8 cellular contexts compared by ENCODE assay signal in genomic region chr7:100053201-100053600, GRCh38. TPM values are rescaled to one million over a fixed set of nuclear protein-coding genes. Genes with fewer than 3 reads are reported as not detected.
DNase-seq lines count a peak whose midpoint lies in the region; ATAC-seq and TF ChIP-seq lines count a peak whose summit lies in the region.

No MANE protein-coding gene starts in this region.

- H3K27ac Mint-ChIP-seq in naive thymus-derived CD4-positive, alpha-beta T cell = no peak overlapping the region

- H3K27me3 ChIP-seq in left ventricle myocardium inferior (ENCODE audit: low read depth) = no peaks in the 10 kb centered on the region
- H3K27me3 ChIP-seq in naive thymus-derived CD4-positive, alpha-beta T cell (ENCODE audit: control insufficient read depth in 2 of 2, insufficient read depth in 2 of 2, low read length in 2 of 2) = no peaks in the 10 kb centered on the region

- peaks cover 20% of the 10 kb centered on the region for H3K36me3 ChIP-seq in left ventricle myocardium inferior
- peaks cover 0 to 22% (median 2%) of the 10 kb centered on the region in 3 experiments for H3K36me3 ChIP-seq in naive thymus-derived CD4-positive, alpha-beta T cell (ENCODE audit: control insufficient read depth in 2 of 3, insufficient read depth in 3 of 3, low read length in 3 of 3)

- TF ChIP-seq POLR2A in NB4 (IDR thresholded peaks at IDR 0.05; ENCODE audit: extremely low read depth, insufficient read length) = no peak

- ATAC-seq in left cardiac atrium = no peak
- ATAC-seq in naive thymus-derived CD4-positive, alpha-beta T cell = peak; percentile 44

- intact Hi-C loops in left ventricle myocardium inferior (cut with micrococcal nuclease) (no loop called here), left cardiac atrium (cut with DNase I) (no loop called here)
- intact Hi-C loops in naive thymus-derived CD4-positive, alpha-beta T cell (cut with micrococcal nuclease) = loop anchor here (1.0 to 5.0 kb wide), 3 partner anchors 59 to 140 kb away; partner anchors contain the start of gene TRIM4 (in 1 of the 2)

- peaks cover 31% of the 10 kb centered on the region for H3K4me1 ChIP-seq in left ventricle myocardium inferior
- peaks cover 0 to 6% of the 10 kb centered on the region in 2 donors for H3K4me1 ChIP-seq in naive thymus-derived CD4-positive, alpha-beta T cell (ENCODE audit: control insufficient read depth in 2 of 2, insufficient read depth in 2 of 2, low read length in 2 of 2)

- H3K4me1 Mint-ChIP-seq in naive thymus-derived CD4-positive, alpha-beta T cell = peaks cover 4 to 27% (median 25%) of the 10 kb centered on the region in 7 donors

- CTCF ChIA-PET in naive thymus-derived CD4-positive, alpha-beta T cell (lab: Charles Lee) = interaction anchor here (0.6 to 1.8 kb wide), 7 partner anchors 11 to 1217 kb away, joined by 3 to 4 read pairs (median 3); no protein-coding TSS in a partner anchor

- POLR2A ChIA-PET in naive thymus-derived CD4-positive, alpha-beta T cell (lab: Charles Lee) = no interaction called here

- no peak overlapping the region for H3K4me3 Mint-ChIP-seq in naive thymus-derived CD4-positive, alpha-beta T cell

- H3K36me3 Mint-ChIP-seq in naive thymus-derived CD4-positive, alpha-beta T cell = peaks cover 0 to 9% (median 2%) of the 10 kb centered on the region in 5 donors

- no peaks in the 10 kb centered on the region for H3K27me3 Mint-ChIP-seq in naive thymus-derived CD4-positive, alpha-beta T cell

- H3K27ac ChIP-seq in left ventricle myocardium inferior (replicated peaks) = no peak overlapping the region
- no peak overlapping the region for H3K27ac ChIP-seq in naive thymus-derived CD4-positive, alpha-beta T cell (ENCODE audit: low read depth, low read length)

- no peak for DNase-seq in left ventricle myocardium inferior
- DNase-seq in left cardiac atrium = no peak
- DNase-seq in NB4 (ENCODE audit: low read depth) = peak; percentile 79
- DNase-seq in SHP77 (lab: John Stamatoyannopoulos, UW) = peak; percentile 71 to 81
- DNase-seq in effector CD4-positive, alpha-beta T cell = peak; percentile 11
- peak in 7 of 9 donors; percentile 16 to 57 (median 41) for DNase-seq in naive thymus-derived CD4-positive, alpha-beta T cell
- no peak for DNase-seq in GOT3 (lab: John Stamatoyannopoulos, UW)
- no peak for DNase-seq in mesenteric fat pad (ENCODE audit: low spot score)

- H3K9me3 Mint-ChIP-seq in naive thymus-derived CD4-positive, alpha-beta T cell = no peaks in the 10 kb centered on the region

- H3K9me3 ChIP-seq in left ventricle myocardium inferior (replicated peaks) = no peaks in the 10 kb centered on the region
- H3K9me3 ChIP-seq in naive thymus-derived CD4-positive, alpha-beta T cell (ENCODE audit: control insufficient read depth in 2 of 3, low read length in 3 of 3) = no peaks in the 10 kb centered on the region

- no peak overlapping the region for H3K4me3 ChIP-seq in left ventricle myocardium inferior
- H3K4me3 ChIP-seq in NB4 (ENCODE audit: low read depth, low read length) = no peak overlapping the region
- H3K4me3 ChIP-seq in naive thymus-derived CD4-positive, alpha-beta T cell (ENCODE audit: low read length) = no peak overlapping the region

- TF ChIP-seq CTCF in left ventricle myocardium inferior (IDR thresholded peaks at IDR 0.05; ENCODE audit: borderline replicate concordance) (peak; percentile 23), NB4 (IDR thresholded peaks at IDR 0.05; ENCODE audit: low read depth, low read length) (peak; percentile 24)

RNA-seq across cellular contexts. Expression of gene ZSCAN21, which starts 3.6 kb away (rescaled TPM):
- total RNA-seq in left ventricle myocardium inferior (6.4 TPM), left cardiac atrium (1 to 10 TPM; 8.4 to 9.1 TPM), mesenteric fat pad (10.2 TPM)
- 10 to 100 TPM in 1 of 5 experiments, 1 to 10 TPM in 4; 3.9 to 10.1 (median 6.2) TPM for total RNA-seq in naive thymus-derived CD4-positive, alpha-beta T cell
- polyA plus RNA-seq in naive thymus-derived CD4-positive, alpha-beta T cell = 10 to 100 TPM in 1 of 2 donors, 1 to 10 TPM in 1; 6.8 to 13.4 TPM

RNA-seq across cellular contexts. Expression of gene ZNF3, which starts 28.3 kb away (rescaled TPM):
- total RNA-seq in left ventricle myocardium inferior (12.9 TPM), left cardiac atrium (10 to 100 TPM; 14.6 to 17.3 TPM), mesenteric fat pad (16.8 TPM)
- 10 to 100 TPM; 29.1 to 48.0 (median 35.0) TPM for total RNA-seq in naive thymus-derived CD4-positive, alpha-beta T cell
- polyA plus RNA-seq in naive thymus-derived CD4-positive, alpha-beta T cell = 10 to 100 TPM; 20.3 to 37.6 TPM

RNA-seq across cellular contexts. Expression of gene COPS6, which starts 35.6 kb away (rescaled TPM):
- total RNA-seq in left ventricle myocardium inferior = 114 TPM
- total RNA-seq in left cardiac atrium = 100 to 1,000 TPM in 1 of 2 donors, 10 to 100 TPM in 1; 90.0 to 109 TPM
- 100 to 1,000 TPM in 1 of 5 experiments, 10 to 100 TPM in 4; 65.7 to 103 (median 80.1) TPM for total RNA-seq in naive thymus-derived CD4-positive, alpha-beta T cell
- 100 to 1,000 TPM; 110 to 122 TPM for polyA plus RNA-seq in naive thymus-derived CD4-positive, alpha-beta T cell
- total RNA-seq in mesenteric fat pad = 85.2 TPM

RNA-seq across cellular contexts. Expression of gene ZKSCAN1, which starts 37.8 kb away (rescaled TPM):
- total RNA-seq in left ventricle myocardium inferior = 37.1 TPM
- total RNA-seq in left cardiac atrium = 10 to 100 TPM; 36.7 to 47.0 TPM
- 100 to 1,000 TPM in 2 of 5 experiments, 10 to 100 TPM in 3; 54.0 to 103 (median 70.1) TPM for total RNA-seq in naive thymus-derived CD4-positive, alpha-beta T cell
- polyA plus RNA-seq in naive thymus-derived CD4-positive, alpha-beta T cell = 10 to 100 TPM; 47.0 to 55.5 TPM
- total RNA-seq in mesenteric fat pad = 58.9 TPM

RNA-seq across cellular contexts. Expression of gene MCM7, which starts 48.0 kb away (rescaled TPM):
- 21.1 TPM for total RNA-seq in left ventricle myocardium inferior
- total RNA-seq in left cardiac atrium = 10 to 100 TPM; 17.7 to 31.7 TPM
- 100 to 1,000 TPM in 4 of 5 experiments, 10 to 100 TPM in 1; 80.3 to 263 (median 168) TPM for total RNA-seq in naive thymus-derived CD4-positive, alpha-beta T cell
- polyA plus RNA-seq in naive thymus-derived CD4-positive, alpha-beta T cell = 10 to 100 TPM; 29.5 to 49.9 TPM
- 22.7 TPM for total RNA-seq in mesenteric fat pad

Comparison
In these comparisons a context has a peak if more than half of its experiments do, and no peak if none do; other contexts are left out.
1. DNase-seq: peak in NB4 (single experiment), SHP77 (2 of 2), effector CD4-positive, alpha-beta T cell (single experiment) and naive thymus-derived CD4-positive, alpha-beta T cell (7 of 9); none in left ventricle myocardium inferior (single experiment), left cardiac atrium (single experiment), GOT3 (single experiment) and mesenteric fat pad (single experiment).
2. intact Hi-C loops: an anchor here in naive thymus-derived CD4-positive, alpha-beta T cell (1.0 to 5.0 kb wide); none called in left ventricle myocardium inferior and left cardiac atrium.